ENCODE assay signal across 14 cellular contexts in genomic region chr20:45104786-45105185, GRCh38. TPM values are rescaled to one million over a fixed set of nuclear protein-coding genes. Genes with fewer than 3 reads are reported as not detected.
A peak's percentile ranks its signal among the peaks of the same experiment; 100 is the strongest.
DNase-seq lines count a peak whose midpoint lies in the region; ATAC-seq and TF ChIP-seq lines count a peak whose summit lies in the region.
"Had no signal": no experiment of that assay in that cellular context is flagged by ENCODE, and none has a peak within 500 bp of the region (broad histone marks: within the 10 kb centered on the region; RNA-seq: fewer than 3 reads in every experiment).

No MANE protein-coding gene starts in this region.

- no peak overlapping the region for H3K4me3 ChIP-seq in right atrium auricular region
- H3K4me3 ChIP-seq: esophagus squamous epithelium had no signal

- no peaks in the 10 kb centered on the region for H3K9me3 ChIP-seq in right atrium auricular region
- H3K9me3 ChIP-seq: esophagus squamous epithelium had no signal

- peak; percentile 63 for DNase-seq in AG08395 (ENCODE audit: low spot score)
- peak; percentile 99 for DNase-seq in LHCN-M2 (ENCODE audit: low read depth)
- peak; percentile 98 for DNase-seq in kidney glomerular epithelial cell (lab: John Stamatoyannopoulos, UW)
- DNase-seq in effector CD8-positive, alpha-beta T cell (lab: John Stamatoyannopoulos, UW) = no peak
- no peak for DNase-seq in NCI-H187 treated with DMSO at 0.1 percent for 48 hours (lab: John Stamatoyannopoulos, UW)
- DNase-seq in right atrium auricular region (ENCODE audit: low spot score) = no peak
- DNase-seq: esophagus squamous epithelium had no signal

- peak overlapping the region; percentile 50 for H3K27ac ChIP-seq in angular gyrus (ENCODE audit: low read depth, low read length)
- no peak overlapping the region for H3K27ac ChIP-seq in right atrium auricular region
- H3K27ac ChIP-seq: esophagus squamous epithelium had no signal

- H3K27me3 ChIP-seq in right atrium auricular region = no peaks in the 10 kb centered on the region

- TF ChIP-seq CTCF in right atrium auricular region (IDR thresholded peaks at IDR 0.05) = no peak

- H3K4me1 ChIP-seq in right atrium auricular region = no peaks in the 10 kb centered on the region

- H3K36me3 ChIP-seq in right atrium auricular region = no peaks in the 10 kb centered on the region
- H3K36me3 ChIP-seq: esophagus squamous epithelium had no signal

- ATAC-seq in HG03520 (IDR thresholded peaks at IDR 0.05; ENCODE audit: unreplicated experiment) = no peak
- ATAC-seq: stimulated activated effector memory CD8-positive, alpha-beta T cell treated with anti-CD3 and anti-CD28 coated beads, Interleukin-12 subunit alpha, Interleukin-12 subunit beta, amount 100 ng/mL, for 72 hours had no signal

RNA-seq across cellular contexts. Expression of gene KCNS1, which starts 3.9 kb away (rescaled TPM):
- total RNA-seq in LHCN-M2 (2014; rRNA removed) (not detected in 2 replicates), right atrium auricular region (under 1 TPM; 0.33 to 0.39 TPM)
- polyA plus RNA-seq in LHCN-M2 (2012) = not detected
- total RNA-seq: HT-29, mesenteric fat pad had no signal

RNA-seq across cellular contexts. Expression of gene WFDC5, which starts 10.2 kb away (rescaled TPM):
- total RNA-seq in LHCN-M2 (2014; rRNA removed) (not detected in 2 replicates), right atrium auricular region (not detected)
- not detected for polyA plus RNA-seq in LHCN-M2 (2012)
- total RNA-seq: activated CD8-positive, alpha-beta memory T cell treated with anti-CD3 and anti-CD28 coated beads for 36 hours; HT-29; mesenteric fat pad had no signal
- polyA plus RNA-seq: BJ had no signal

RNA-seq across cellular contexts. Expression of gene WFDC12, which starts 19.5 kb away (rescaled TPM):
- total RNA-seq in LHCN-M2 (2014; rRNA removed) (not detected in 2 replicates), right atrium auricular region (not detected)
- polyA plus RNA-seq in LHCN-M2 (2012) = not detected
- total RNA-seq: activated CD8-positive, alpha-beta memory T cell treated with anti-CD3 and anti-CD28 coated beads for 36 hours; HT-29; mesenteric fat pad had no signal
- polyA plus RNA-seq: BJ had no signal

Comparison
In these comparisons a context has a peak if more than half of its experiments do, and no peak if none do; other contexts are left out.
1. DNase-seq: peak in AG08395 (single experiment), LHCN-M2 (single experiment) and kidney glomerular epithelial cell (single experiment); none in effector CD8-positive, alpha-beta T cell (single experiment), NCI-H187 treated with DMSO at 0.1 percent for 48 hours (single experiment) and right atrium auricular region (single experiment).